ENCODE assay signal across 1 cellular context in genomic region chr14:24700511-24700910, GRCh38.
TF ChIP-seq lines count a peak whose summit lies in the region.

No MANE protein-coding gene starts in this region.

TF ChIP-seq in GM12878, 131 proteins besides CTCF, POLR2A, EP300 and RAD21 (continued from another document):
- no peak for TF ChIP-seq ZSCAN29 (IDR thresholded peaks at IDR 0.05)
- no peak for TF ChIP-seq WRNIP1 (IDR thresholded peaks at IDR 0.05; ENCODE audit: borderline replicate concordance, low read depth, low read length)
- no peak for TF ChIP-seq FOXK2 (IDR thresholded peaks at IDR 0.05)
- no peak for TF ChIP-seq RELA (IDR thresholded peaks at IDR 0.05; ENCODE audit: borderline replicate concordance, partially characterized antibody)
- TF ChIP-seq ASH2L (IDR thresholded peaks at IDR 0.05; ENCODE audit: borderline replicate concordance, low read depth), result no peak
- peak; percentile 64 for TF ChIP-seq MTA2 (IDR thresholded peaks at IDR 0.05; ENCODE audit: low read depth)
- no peak for TF ChIP-seq IRF3 (IDR thresholded peaks at IDR 0.05)
- TF ChIP-seq PRDM15 (CRISPR knock-in tag; IDR thresholded peaks at IDR 0.05), result no peak
- TF ChIP-seq SPI1 (IDR thresholded peaks at IDR 0.05; ENCODE audit: borderline replicate concordance, insufficient read depth, low read depth, low read length), result peak; percentile 79; the same call in 1 of the 2 replicates
- TF ChIP-seq, protein P1, sequence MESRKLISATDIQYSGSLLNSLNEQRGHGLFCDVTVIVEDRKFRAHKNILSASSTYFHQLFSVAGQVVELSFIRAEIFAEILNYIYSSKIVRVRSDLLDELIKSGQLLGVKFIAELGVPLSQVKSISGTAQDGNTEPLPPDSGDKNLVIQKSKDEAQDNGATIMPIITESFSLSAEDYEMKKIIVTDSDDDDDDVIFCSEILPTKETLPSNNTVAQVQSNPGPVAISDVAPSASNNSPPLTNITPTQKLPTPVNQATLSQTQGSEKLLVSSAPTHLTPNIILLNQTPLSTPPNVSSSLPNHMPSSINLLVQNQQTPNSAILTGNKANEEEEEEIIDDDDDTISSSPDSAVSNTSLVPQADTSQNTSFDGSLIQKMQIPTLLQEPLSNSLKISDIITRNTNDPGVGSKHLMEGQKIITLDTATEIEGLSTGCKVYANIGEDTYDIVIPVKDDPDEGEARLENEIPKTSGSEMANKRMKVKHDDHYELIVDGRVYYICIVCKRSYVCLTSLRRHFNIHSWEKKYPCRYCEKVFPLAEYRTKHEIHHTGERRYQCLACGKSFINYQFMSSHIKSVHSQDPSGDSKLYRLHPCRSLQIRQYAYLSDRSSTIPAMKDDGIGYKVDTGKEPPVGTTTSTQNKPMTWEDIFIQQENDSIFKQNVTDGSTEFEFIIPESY (IDR thresholded peaks at IDR 0.05), result no peak
- TF ChIP-seq, protein P2, sequence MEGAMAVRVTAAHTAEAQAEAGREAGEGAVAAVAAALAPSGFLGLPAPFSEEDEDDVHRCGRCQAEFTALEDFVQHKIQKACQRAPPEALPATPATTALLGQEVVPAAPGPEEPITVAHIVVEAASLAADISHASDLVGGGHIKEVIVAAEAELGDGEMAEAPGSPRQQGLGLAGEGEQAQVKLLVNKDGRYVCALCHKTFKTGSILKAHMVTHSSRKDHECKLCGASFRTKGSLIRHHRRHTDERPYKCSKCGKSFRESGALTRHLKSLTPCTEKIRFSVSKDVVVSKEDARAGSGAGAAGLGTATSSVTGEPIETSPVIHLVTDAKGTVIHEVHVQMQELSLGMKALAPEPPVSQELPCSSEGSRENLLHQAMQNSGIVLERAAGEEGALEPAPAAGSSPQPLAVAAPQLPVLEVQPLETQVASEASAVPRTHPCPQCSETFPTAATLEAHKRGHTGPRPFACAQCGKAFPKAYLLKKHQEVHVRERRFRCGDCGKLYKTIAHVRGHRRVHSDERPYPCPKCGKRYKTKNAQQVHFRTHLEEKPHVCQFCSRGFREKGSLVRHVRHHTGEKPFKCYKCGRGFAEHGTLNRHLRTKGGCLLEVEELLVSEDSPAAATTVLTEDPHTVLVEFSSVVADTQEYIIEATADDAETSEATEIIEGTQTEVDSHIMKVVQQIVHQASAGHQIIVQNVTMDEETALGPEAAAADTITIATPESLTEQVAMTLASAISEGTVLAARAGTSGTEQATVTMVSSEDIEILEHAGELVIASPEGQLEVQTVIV (IDR thresholded peaks at IDR 0.05; ENCODE audit: borderline replicate concordance, partially characterized antibody), result no peak
- TF ChIP-seq DPF2 (IDR thresholded peaks at IDR 0.05), result 0 out of 2 replicates have a peak, but pooled peaks have one; percentile 52
- no peak for TF ChIP-seq BCL3 (IDR thresholded peaks at IDR 0.05; ENCODE audit: borderline replicate concordance, insufficient read depth, low read depth, low read length, poor library complexity, severe bottlenecking)
- no peak for TF ChIP-seq YBX1 (IDR thresholded peaks at IDR 0.05)
- TF ChIP-seq FOXM1 (IDR thresholded peaks at IDR 0.05; ENCODE audit: low read depth, low read length), result no peak
- TF ChIP-seq ZBED1 (IDR thresholded peaks at IDR 0.05; ENCODE audit: borderline replicate concordance), result no peak
- TF ChIP-seq BCLAF1 (IDR thresholded peaks at IDR 0.05), result no peak
- TF ChIP-seq, protein P3, sequence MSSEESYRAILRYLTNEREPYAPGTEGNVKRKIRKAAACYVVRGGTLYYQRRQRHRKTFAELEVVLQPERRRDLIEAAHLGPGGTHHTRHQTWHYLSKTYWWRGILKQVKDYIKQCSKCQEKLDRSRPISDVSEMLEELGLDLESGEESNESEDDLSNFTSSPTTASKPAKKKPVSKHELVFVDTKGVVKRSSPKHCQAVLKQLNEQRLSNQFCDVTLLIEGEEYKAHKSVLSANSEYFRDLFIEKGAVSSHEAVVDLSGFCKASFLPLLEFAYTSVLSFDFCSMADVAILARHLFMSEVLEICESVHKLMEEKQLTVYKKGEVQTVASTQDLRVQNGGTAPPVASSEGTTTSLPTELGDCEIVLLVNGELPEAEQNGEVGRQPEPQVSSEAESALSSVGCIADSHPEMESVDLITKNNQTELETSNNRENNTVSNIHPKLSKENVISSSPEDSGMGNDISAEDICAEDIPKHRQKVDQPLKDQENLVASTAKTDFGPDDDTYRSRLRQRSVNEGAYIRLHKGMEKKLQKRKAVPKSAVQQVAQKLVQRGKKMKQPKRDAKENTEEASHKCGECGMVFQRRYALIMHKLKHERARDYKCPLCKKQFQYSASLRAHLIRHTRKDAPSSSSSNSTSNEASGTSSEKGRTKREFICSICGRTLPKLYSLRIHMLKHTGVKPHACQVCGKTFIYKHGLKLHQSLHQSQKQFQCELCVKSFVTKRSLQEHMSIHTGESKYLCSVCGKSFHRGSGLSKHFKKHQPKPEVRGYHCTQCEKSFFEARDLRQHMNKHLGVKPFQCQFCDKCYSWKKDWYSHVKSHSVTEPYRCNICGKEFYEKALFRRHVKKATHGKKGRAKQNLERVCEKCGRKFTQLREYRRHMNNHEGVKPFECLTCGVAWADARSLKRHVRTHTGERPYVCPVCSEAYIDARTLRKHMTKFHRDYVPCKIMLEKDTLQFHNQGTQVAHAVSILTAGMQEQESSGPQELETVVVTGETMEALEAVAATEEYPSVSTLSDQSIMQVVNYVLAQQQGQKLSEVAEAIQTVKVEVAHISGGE (CRISPR knock-in tag; IDR thresholded peaks at IDR 0.05), result no peak
- no peak for TF ChIP-seq CBX3 (IDR thresholded peaks at IDR 0.05; ENCODE audit: borderline replicate concordance, low read depth)
- TF ChIP-seq IKZF1 (conservative IDR thresholded peaks at IDR 0.05), result no peak; the same call in 1 of the 2 replicates
